1 cellular context compared by ENCODE assay signal in the genomic region with DNA sequence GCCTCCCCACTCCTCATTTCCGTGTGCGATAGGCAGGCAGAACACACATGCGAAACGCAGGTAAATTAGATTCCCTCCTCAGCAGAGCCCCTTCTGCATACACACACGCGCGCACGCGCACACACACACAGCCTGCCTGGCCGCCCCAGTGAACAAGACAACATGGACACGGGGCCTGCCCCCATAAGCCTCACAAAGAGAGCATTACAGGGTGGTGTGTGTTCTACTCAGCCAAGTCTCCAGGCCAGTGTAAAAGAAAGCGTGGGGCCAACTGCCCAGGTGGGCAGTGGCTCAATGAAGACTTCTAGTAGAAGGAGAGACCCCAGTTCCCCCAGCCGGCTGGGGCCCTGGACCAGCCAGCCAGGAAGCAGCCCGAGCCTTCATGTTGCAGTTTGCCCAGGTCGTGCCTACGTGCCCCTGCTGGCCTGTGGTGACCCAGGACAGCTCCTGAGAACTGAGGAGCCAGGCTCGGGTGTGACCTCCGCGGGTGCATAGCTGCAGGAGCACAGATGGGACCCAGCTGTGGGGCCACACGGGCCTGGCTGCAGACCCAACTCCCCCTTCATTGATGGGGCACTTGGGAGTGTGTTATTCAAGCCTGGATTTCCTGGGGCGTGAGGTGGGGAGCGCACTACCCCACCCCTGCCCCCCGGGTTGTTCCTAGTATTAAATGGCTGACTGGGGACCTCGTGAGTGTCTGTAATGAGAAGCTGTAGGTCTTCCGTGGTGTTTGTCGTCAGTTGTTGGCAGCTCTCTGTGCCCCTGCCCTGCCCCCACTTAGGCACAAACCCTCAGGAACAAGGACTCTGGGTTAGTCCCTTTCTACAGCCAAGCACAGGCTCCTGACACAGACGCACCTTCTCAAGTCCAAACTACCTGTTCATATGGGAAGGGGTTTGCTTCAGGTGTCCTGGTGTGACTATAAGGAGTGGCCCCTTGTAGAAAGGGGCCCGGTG.
TF ChIP-seq lines count a peak whose summit lies in the region.

No MANE protein-coding gene starts in this region.

TF ChIP-seq in K562, 482 proteins besides CTCF, POLR2A, EP300 and RAD21:
- TF ChIP-seq XRCC5 (IDR thresholded peaks at IDR 0.05; ENCODE audit: low read depth, low read length) (no peak), ERF (CRISPR knock-in tag; IDR thresholded peaks at IDR 0.05) (no peak), ZNF584 (CRISPR knock-in tag; IDR thresholded peaks at IDR 0.05; ENCODE audit: low read depth) (no peak), PHB (CRISPR knock-in tag; IDR thresholded peaks at IDR 0.05) (no peak), TFE3 (CRISPR knock-in tag; IDR thresholded peaks at IDR 0.05) (no peak), MLX (CRISPR knock-in tag; conservative IDR thresholded peaks at IDR 0.05) (no peak), SIN3B (IDR thresholded peaks at IDR 0.05; ENCODE audit: low read depth) (no peak), ZNF592 (IDR thresholded peaks at IDR 0.05) (no peak), ZNF79 (CRISPR knock-in tag; IDR thresholded peaks at IDR 0.05; ENCODE audit: low read depth) (no peak), ZBTB1 (CRISPR knock-in tag; IDR thresholded peaks at IDR 0.05; ENCODE audit: borderline replicate concordance, low read depth) (no peak), THRAP3 (IDR thresholded peaks at IDR 0.05; ENCODE audit: borderline replicate concordance) (no peak), MCM7 (IDR thresholded peaks at IDR 0.05) (no peak), NR1H2 (CRISPR knock-in tag; IDR thresholded peaks at IDR 0.05) (no peak), ETV6 (IDR thresholded peaks at IDR 0.05; ENCODE audit: borderline replicate concordance in 1 of 2, low read depth in 2 of 2, low read length in 1 of 2) (no peak), ETV6 (CRISPR knock-in tag; IDR thresholded peaks at IDR 0.05; ENCODE audit: borderline replicate concordance) (no peak), HNRNPUL1 (IDR thresholded peaks at IDR 0.05; ENCODE audit: low read length) (no peak)
- TF ChIP-seq, protein P1, sequence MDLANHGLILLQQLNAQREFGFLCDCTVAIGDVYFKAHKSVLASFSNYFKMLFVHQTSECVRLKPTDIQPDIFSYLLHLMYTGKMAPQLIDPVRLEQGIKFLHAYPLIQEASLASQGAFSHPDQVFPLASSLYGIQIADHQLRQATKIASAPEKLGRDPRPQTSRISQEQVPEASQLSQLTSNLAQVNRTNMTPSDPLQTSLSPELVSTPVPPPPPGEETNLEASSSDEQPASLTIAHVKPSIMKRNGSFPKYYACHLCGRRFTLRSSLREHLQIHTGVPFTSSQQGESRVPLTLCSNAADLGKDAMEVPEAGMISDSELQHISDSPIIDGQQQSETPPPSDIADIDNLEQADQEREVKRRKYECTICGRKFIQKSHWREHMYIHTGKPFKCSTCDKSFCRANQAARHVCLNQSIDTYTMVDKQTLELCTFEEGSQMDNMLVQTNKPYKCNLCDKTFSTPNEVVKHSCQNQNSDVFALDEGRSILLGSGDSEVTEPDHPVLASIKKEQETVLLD (IDR thresholded peaks at IDR 0.05), result no peak
- TF ChIP-seq, protein P2, sequence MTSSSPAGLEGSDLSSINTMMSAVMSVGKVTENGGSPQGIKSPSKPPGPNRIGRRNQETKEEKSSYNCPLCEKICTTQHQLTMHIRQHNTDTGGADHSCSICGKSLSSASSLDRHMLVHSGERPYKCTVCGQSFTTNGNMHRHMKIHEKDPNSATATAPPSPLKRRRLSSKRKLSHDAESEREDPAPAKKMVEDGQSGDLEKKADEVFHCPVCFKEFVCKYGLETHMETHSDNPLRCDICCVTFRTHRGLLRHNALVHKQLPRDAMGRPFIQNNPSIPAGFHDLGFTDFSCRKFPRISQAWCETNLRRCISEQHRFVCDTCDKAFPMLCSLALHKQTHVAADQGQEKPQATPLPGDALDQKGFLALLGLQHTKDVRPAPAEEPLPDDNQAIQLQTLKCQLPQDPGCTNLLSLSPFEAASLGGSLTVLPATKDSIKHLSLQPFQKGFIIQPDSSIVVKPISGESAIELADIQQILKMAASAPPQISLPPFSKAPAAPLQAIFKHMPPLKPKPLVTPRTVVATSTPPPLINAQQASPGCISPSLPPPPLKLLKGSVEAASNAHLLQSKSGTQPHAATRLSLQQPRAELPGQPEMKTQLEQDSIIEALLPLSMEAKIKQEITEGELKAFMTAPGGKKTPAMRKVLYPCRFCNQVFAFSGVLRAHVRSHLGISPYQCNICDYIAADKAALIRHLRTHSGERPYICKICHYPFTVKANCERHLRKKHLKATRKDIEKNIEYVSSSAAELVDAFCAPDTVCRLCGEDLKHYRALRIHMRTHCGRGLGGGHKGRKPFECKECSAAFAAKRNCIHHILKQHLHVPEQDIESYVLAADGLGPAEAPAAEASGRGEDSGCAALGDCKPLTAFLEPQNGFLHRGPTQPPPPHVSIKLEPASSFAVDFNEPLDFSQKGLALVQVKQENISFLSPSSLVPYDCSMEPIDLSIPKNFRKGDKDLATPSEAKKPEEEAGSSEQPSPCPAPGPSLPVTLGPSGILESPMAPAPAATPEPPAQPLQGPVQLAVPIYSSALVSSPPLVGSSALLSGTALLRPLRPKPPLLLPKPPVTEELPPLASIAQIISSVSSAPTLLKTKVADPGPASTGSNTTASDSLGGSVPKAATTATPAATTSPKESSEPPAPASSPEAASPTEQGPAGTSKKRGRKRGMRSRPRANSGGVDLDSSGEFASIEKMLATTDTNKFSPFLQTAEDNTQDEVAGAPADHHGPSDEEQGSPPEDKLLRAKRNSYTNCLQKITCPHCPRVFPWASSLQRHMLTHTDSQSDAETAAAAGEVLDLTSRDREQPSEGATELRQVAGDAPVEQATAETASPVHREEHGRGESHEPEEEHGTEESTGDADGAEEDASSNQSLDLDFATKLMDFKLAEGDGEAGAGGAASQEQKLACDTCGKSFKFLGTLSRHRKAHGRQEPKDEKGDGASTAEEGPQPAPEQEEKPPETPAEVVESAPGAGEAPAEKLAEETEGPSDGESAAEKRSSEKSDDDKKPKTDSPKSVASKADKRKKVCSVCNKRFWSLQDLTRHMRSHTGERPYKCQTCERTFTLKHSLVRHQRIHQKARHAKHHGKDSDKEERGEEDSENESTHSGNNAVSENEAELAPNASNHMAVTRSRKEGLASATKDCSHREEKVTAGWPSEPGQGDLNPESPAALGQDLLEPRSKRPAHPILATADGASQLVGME (CRISPR knock-in tag; IDR thresholded peaks at IDR 0.05), result no peak
